In genomic region chr12:120536064-120536791, GRCh38 we compare ENCODE assay signal across 8 cellular contexts. TPM values are rescaled to one million over a fixed set of nuclear protein-coding genes. Genes with fewer than 3 reads are reported as not detected.
DNase-seq lines count a peak whose midpoint lies in the region; ATAC-seq and TF ChIP-seq lines count a peak whose summit lies in the region.

No MANE protein-coding gene starts in this region.

- peak overlapping the region; percentile 97 to 98 for H3K4me3 ChIP-seq in right atrium auricular region
- H3K4me3 ChIP-seq in body of pancreas: peak overlapping the region in 1 of 2 donors; percentile 79
- no peak overlapping the region for H3K4me3 ChIP-seq in mucosa of descending colon
- peak overlapping the region; percentile 54 to 93 for H3K4me3 ChIP-seq in aorta (ENCODE audit: low read length in 2 of 2)

- H3K36me3 ChIP-seq in right atrium auricular region (no peaks in the 10 kb centered on the region), body of pancreas (replicated peaks in 1 of 2; ENCODE audit: insufficient read depth in 1 of 2, low read depth in 2 of 2) (no peaks in the 10 kb centered on the region), mucosa of descending colon (ENCODE audit: low read depth) (no peaks in the 10 kb centered on the region), aorta (ENCODE audit: control insufficient read depth in 1 of 2, insufficient read depth in 2 of 2, low read length in 1 of 2) (no peaks in the 10 kb centered on the region)

- no peaks in the 10 kb centered on the region for H3K27me3 ChIP-seq in right atrium auricular region
- H3K27me3 ChIP-seq in body of pancreas: no peaks in the 10 kb centered on the region
- H3K27me3 ChIP-seq in aorta (ENCODE audit: control insufficient read depth in 1 of 2, insufficient read depth in 2 of 2, low read length in 1 of 2): no peaks in the 10 kb centered on the region

- no peak for TF ChIP-seq CTCF in right atrium auricular region (IDR thresholded peaks at IDR 0.05)
- TF ChIP-seq CTCF in body of pancreas (IDR thresholded peaks at IDR 0.05): no peak
- no peak for TF ChIP-seq CTCF in mucosa of descending colon (IDR thresholded peaks at IDR 0.05)

- H3K4me1 ChIP-seq in right atrium auricular region (peaks cover 0 to 61% of the 10 kb centered on the region in 2 donors), body of pancreas (peaks cover 52% of the 10 kb centered on the region), mucosa of descending colon (ENCODE audit: low read depth) (peaks cover 52% of the 10 kb centered on the region), aorta (ENCODE audit: control insufficient read depth in 1 of 2, insufficient read depth in 2 of 2, low read length in 2 of 2) (peaks cover 10 to 21% of the 10 kb centered on the region in 2 donors)

- DNase-seq in right atrium auricular region (ENCODE audit: low spot score): no peak
- no peak for DNase-seq in cardiac septum (ENCODE audit: low spot score)
- peak in 3 of 4 donors; percentile 25 to 50 (median 32) for DNase-seq in body of pancreas
- peak in 1 of 3 donors; percentile 54 for DNase-seq in mucosa of descending colon
- no peak for DNase-seq in aorta
- no peak for DNase-seq in NCI-H2107 (lab: John Stamatoyannopoulos, UW)
- no peak for DNase-seq in NCI-H2171 treated with DMSO at 0.1 percent for 48 hours (lab: John Stamatoyannopoulos, UW)

- H3K9me3 ChIP-seq in right atrium auricular region (no peaks in the 10 kb centered on the region), body of pancreas (no peaks in the 10 kb centered on the region), mucosa of descending colon (no peaks in the 10 kb centered on the region), aorta (ENCODE audit: control insufficient read depth, low read length) (no peaks in the 10 kb centered on the region)

- intact Hi-C loops in cardiac septum (cut with DNase I): no loop called here
- intact Hi-C loops in body of pancreas (cut with DNase I): no loop called here
- intact Hi-C loops in mucosa of descending colon (cut with DNase I, micrococcal nuclease): loop anchor here in 1 of 2 donors (5.0 kb wide), 1 partner anchor 39 kb away; the partner anchor contains the start of gene DYNLL1
- intact Hi-C loops in aorta (cut with DNase I): loop anchor here (5.0 kb wide), 1 partner anchor 39 kb away; the partner anchor contains the start of gene DYNLL1 (in 2 of the 2)

- TF ChIP-seq POLR2A in body of pancreas (IDR thresholded peaks at IDR 0.05): peak in 1 of 3 donors; percentile 7

- H3K27ac ChIP-seq in right atrium auricular region: peak overlapping the region; percentile 95 to 98
- H3K27ac ChIP-seq in body of pancreas: peak overlapping the region in 3 of 4 donors; percentile 76 to 94 (median 86)
- peak overlapping the region; percentile 28 to 57 for H3K27ac ChIP-seq in aorta (ENCODE audit: low read depth in 1 of 2, low read length in 2 of 2)

- ATAC-seq in body of pancreas: no peak
- peak; percentile 25 for ATAC-seq in mucosa of descending colon
- no peak for ATAC-seq in aorta (ENCODE audit: low FRiP score)
- ATAC-seq in GM21723 (IDR thresholded peaks at IDR 0.05; ENCODE audit: unreplicated experiment): no peak

- 8 to 12% methylated on average over 13 of the region's 13 CpGs for WGBS in body of pancreas, 2 donors
- WGBS in aorta, 2 donors: 45 to 46% methylated on average over 13 of the region's 13 CpGs

RNA-seq across cellular contexts. Expression of gene RNF10, which starts 2.1 kb away (rescaled TPM):
- total RNA-seq in right atrium auricular region (100 to 1,000 TPM; 166 to 168 TPM), cardiac septum (249 TPM), body of pancreas (100 to 1,000 TPM in 1 of 2 donors, 10 to 100 TPM in 1; 62.5 to 124 TPM), mucosa of descending colon (100 to 1,000 TPM; 158 to 300 (median 237) TPM), aorta (100 to 1,000 TPM; 184 to 200 TPM)
- 100 to 1,000 TPM in 1 of 2 donors, 10 to 100 TPM in 1; 74.0 to 156 TPM for polyA plus RNA-seq in aorta

RNA-seq across cellular contexts. Expression of gene COQ5, which starts 7.3 kb away (rescaled TPM):
- total RNA-seq in right atrium auricular region: 10 to 100 TPM; 21.9 to 34.3 TPM
- 31.8 TPM for total RNA-seq in cardiac septum
- total RNA-seq in body of pancreas: 10 to 100 TPM in 1 of 2 donors, 1 to 10 TPM in 1; 9.6 to 24.1 TPM
- total RNA-seq in mucosa of descending colon: 10 to 100 TPM; 22.8 to 30.0 (median 29.5) TPM
- 10 to 100 TPM; 12.0 to 18.3 TPM for total RNA-seq in aorta
- 10 to 100 TPM; 25.0 to 26.0 TPM for polyA plus RNA-seq in aorta

RNA-seq across cellular contexts. Expression of gene DYNLL1, which starts 40.3 kb away (rescaled TPM):
- total RNA-seq in right atrium auricular region (100 to 1,000 TPM; 168 to 178 TPM), cardiac septum (243 TPM), body of pancreas (100 to 1,000 TPM in 1 of 2 donors, 10 to 100 TPM in 1; 48.5 to 143 TPM), mucosa of descending colon (100 to 1,000 TPM; 309 to 343 (median 309) TPM), aorta (100 to 1,000 TPM; 236 to 262 TPM)
- polyA plus RNA-seq in aorta: 100 to 1,000 TPM; 287 to 686 TPM

RNA-seq across cellular contexts. Expression of gene POP5, which starts 45.0 kb away (rescaled TPM):
- total RNA-seq in right atrium auricular region (10 to 100 TPM; 21.8 to 33.9 TPM), cardiac septum (36.5 TPM), body of pancreas (10 to 100 TPM; 23.9 to 45.8 TPM), mucosa of descending colon (10 to 100 TPM; 29.5 to 44.3 (median 37.7) TPM), aorta (10 to 100 TPM; 18.2 to 26.0 TPM)
- polyA plus RNA-seq in aorta: 10 to 100 TPM; 33.8 to 69.7 TPM

Comparison
In these comparisons a context has a peak if more than half of its experiments do, and no peak if none do; other contexts are left out.
1. DNase-seq: peak in body of pancreas (3 of 4); none in right atrium auricular region (single experiment), cardiac septum (single experiment), aorta (0 of 2), NCI-H2107 (single experiment) and NCI-H2171 treated with DMSO at 0.1 percent for 48 hours (single experiment).
2. H3K27ac ChIP-seq: peak in every context shown above with its lines; median percentile 96 in right atrium auricular region; 86 in body of pancreas; 42 in aorta.
3. intact Hi-C loops: an anchor here in aorta (5.0 kb wide); none called in cardiac septum and body of pancreas.